In the genomic region with DNA sequence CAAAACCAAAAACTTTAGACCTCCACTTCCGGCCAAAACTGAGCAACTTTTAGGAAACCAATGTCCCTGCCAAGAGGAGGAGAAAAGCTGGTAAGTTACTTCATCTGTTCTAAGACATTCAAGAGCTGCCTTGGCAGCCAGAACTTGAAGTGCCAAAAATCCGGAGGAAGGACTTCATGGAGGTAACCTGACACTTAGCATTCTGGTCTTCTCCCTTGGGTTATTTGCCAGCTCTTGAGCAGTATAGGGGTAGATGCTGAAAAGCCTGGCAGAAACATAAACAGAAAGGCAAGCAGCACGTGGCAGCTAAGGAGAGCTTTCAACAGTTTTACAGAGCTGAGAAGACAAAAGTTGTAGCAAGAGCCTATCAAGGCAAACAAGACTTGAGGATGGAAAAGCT, we compare ENCODE assay signal across 19 cellular contexts. TPM values are rescaled to one million over a fixed set of nuclear protein-coding genes. Genes with fewer than 3 reads are reported as not detected.
DNase-seq lines count a peak whose midpoint lies in the region; ATAC-seq and TF ChIP-seq lines count a peak whose summit lies in the region.
"Had no signal": no experiment of that assay in that cellular context is flagged by ENCODE, and none has a peak within 500 bp of the region (broad histone marks: within the 10 kb centered on the region; RNA-seq: fewer than 3 reads in every experiment).

No MANE protein-coding gene starts in this region.

- peaks cover 0 to 2% (median 0%) of the 10 kb centered on the region in 3 donors for H3K36me3 Mint-ChIP-seq in naive thymus-derived CD8-positive, alpha-beta T cell
- H3K36me3 Mint-ChIP-seq: activated naive CD8-positive, alpha-beta T cell had no signal

- no peak overlapping the region for H3K4me3 Mint-ChIP-seq in naive thymus-derived CD8-positive, alpha-beta T cell
- H3K4me3 Mint-ChIP-seq: activated CD8-positive, alpha-beta T cell treated with anti-CD3 and anti-CD28 coated beads for 36 hours; activated naive CD8-positive, alpha-beta T cell; CD14-positive monocyte; T-helper 2 cell treated with Interferon-gamma antibody and Interleukin-4, amounts not matched to agents 5 μg/mL and 100 μg/mL, for 36 hours had no signal

- H3K27ac Mint-ChIP-seq in naive thymus-derived CD8-positive, alpha-beta T cell, result peak overlapping the region in 1 of 10 donors; percentile 62
- H3K27ac Mint-ChIP-seq: activated CD8-positive, alpha-beta T cell treated with anti-CD3 and anti-CD28 coated beads for 36 hours; activated naive CD8-positive, alpha-beta T cell; T-helper 2 cell treated with Interferon-gamma antibody and Interleukin-4, amounts not matched to agents 5 μg/mL and 100 μg/mL, for 36 hours had no signal

- no peak overlapping the region for H3K4me3 ChIP-seq in PC-3 (ENCODE audit: low read length)
- H3K4me3 ChIP-seq: ovary, PC-9 had no signal

- H3K4me1 ChIP-seq in PC-3 (ENCODE audit: insufficient read depth, low read length), result peaks cover 7% of the 10 kb centered on the region

- no peaks in the 10 kb centered on the region for H3K27me3 ChIP-seq in PC-3 (ENCODE audit: low read length)
- H3K27me3 ChIP-seq: ovary had no signal

- no peak overlapping the region for H2AFZ ChIP-seq in PC-3 (ENCODE audit: low read length)
- H2AFZ ChIP-seq: PC-9 had no signal

- POLR2A ChIA-PET in PC-3 (lab: Charles Lee; ENCODE audit: unreplicated experiment), result no interaction called here
- POLR2A ChIA-PET in naive thymus-derived CD8-positive, alpha-beta T cell (lab: Charles Lee), result no interaction called here

- intact Hi-C loops in left cardiac atrium (cut with DNase I) (no loop called here), Right ventricle myocardium inferior (cut with DNase I) (no loop called here), PC-3 (cut with micrococcal nuclease) (no loop called here)

- H3K9me3 ChIP-seq in PC-3 (ENCODE audit: low read length), result no peaks in the 10 kb centered on the region
- H3K9me3 ChIP-seq: ovary had no signal

- no TSS peak for BruUV-seq in PC-3 (replicated peaks; lab: Mats Ljungman, UMichigan)

- peak; percentile 27 to 30 for ATAC-seq in left cardiac atrium
- no peak for ATAC-seq in Right ventricle myocardium inferior
- ATAC-seq in PC-3, result no peak
- no peak for ATAC-seq in naive thymus-derived CD8-positive, alpha-beta T cell
- no peak for ATAC-seq in HG03108 (IDR thresholded peaks at IDR 0.05; ENCODE audit: unreplicated experiment)
- ATAC-seq: activated CD8-positive, alpha-beta T cell treated with anti-CD3 and anti-CD28 coated beads for 36 hours; left colon had no signal

- H3F3A ChIP-seq in PC-3 (ENCODE audit: low read length, unreplicated experiment), result no peaks in the 10 kb centered on the region

- CTCF ChIA-PET in PC-3 (lab: Charles Lee), result no interaction called here

- H3K9ac ChIP-seq in PC-3 (ENCODE audit: low read length), result no peak overlapping the region
- H3K9ac ChIP-seq: KMS-11 had no signal

- TF ChIP-seq CTCF in PC-3 (conservative IDR thresholded peaks at IDR 0.05; ENCODE audit: low read depth, low read length), result no peak

- no peak overlapping the region for H3K4me2 ChIP-seq in PC-3 (ENCODE audit: low read length)
- H3K4me2 ChIP-seq: KMS-11, PC-9 had no signal

- H3K27me3 Mint-ChIP-seq in naive thymus-derived CD8-positive, alpha-beta T cell, result no peaks in the 10 kb centered on the region
- H3K27me3 Mint-ChIP-seq: activated CD8-positive, alpha-beta T cell treated with anti-CD3 and anti-CD28 coated beads for 36 hours; activated naive CD8-positive, alpha-beta T cell had no signal

- H3K79me2 ChIP-seq in PC-3 (ENCODE audit: low read length), result peaks cover 11% of the 10 kb centered on the region; the same call in 1 of the 2 replicates

- H3K4me1 Mint-ChIP-seq in naive thymus-derived CD8-positive, alpha-beta T cell, result peaks cover 0 to 9% (median 6%) of the 10 kb centered on the region in 4 donors
- H3K4me1 Mint-ChIP-seq: CD14-positive monocyte had no signal

- H3K27ac ChIP-seq in PC-3 (ENCODE audit: low read length), result no peak overlapping the region
- H3K27ac ChIP-seq: KMS-11, ovary, PC-9 had no signal

- no peaks in the 10 kb centered on the region for H3K9me2 ChIP-seq in PC-3 (replicated peaks; ENCODE audit: low read length)

- H3K36me3 ChIP-seq in PC-3 (ENCODE audit: low read depth, low read length), result no peaks in the 10 kb centered on the region
- H3K36me3 ChIP-seq: ovary had no signal

- H3K9me3 Mint-ChIP-seq in naive thymus-derived CD8-positive, alpha-beta T cell, result no peaks in the 10 kb centered on the region
- H3K9me3 Mint-ChIP-seq: activated CD8-positive, alpha-beta T cell treated with anti-CD3 and anti-CD28 coated beads for 36 hours; T-helper 2 cell treated with Interferon-gamma antibody and Interleukin-4, amounts not matched to agents 5 μg/mL and 100 μg/mL, for 36 hours had no signal

- DNase-seq in left cardiac atrium (no peak), Right ventricle myocardium inferior (ENCODE audit: missing footprints) (no peak), PC-3 (peak; percentile 33), globus pallidus (ENCODE audit: low spot score) (peak; percentile 3), stromal cell of bone marrow (ENCODE audit: low read depth) (peak; percentile 26), SW480 (ENCODE audit: low spot score) (no peak)
- no peak for DNase-seq in naive thymus-derived CD8-positive, alpha-beta T cell
- DNase-seq: activated CD8-positive, alpha-beta T cell treated with anti-CD3 and anti-CD28 coated beads for 36 hours; glutamatergic neuron; left colon; NCI-H2081 treated with DMSO at 0.1 percent for 48 hours; ovary; PC-9; stimulated activated CD4-positive, alpha-beta T cell treated with anti-CD3 and anti-CD28 coated beads, Interleukin-1b, Interleukin-23, amount 100 ng/mL, for 48 hours had no signal

- H4K20me1 ChIP-seq in PC-3 (ENCODE audit: low read length), result no peaks in the 10 kb centered on the region

RNA-seq across cellular contexts. Expression of a gene that starts 53.2 kb away (rescaled TPM):
- total RNA-seq in left cardiac atrium (1 to 10 TPM; 6.7 to 7.1 TPM), Right ventricle myocardium inferior (4.2 TPM), PC-3 (2014; rRNA removed) (7.6 and 8.5 TPM in 2 replicates)
- total RNA-seq in naive thymus-derived CD8-positive, alpha-beta T cell, result 10 to 100 TPM; 13.5 to 14.2 TPM
- polyA plus RNA-seq in naive thymus-derived CD8-positive, alpha-beta T cell, result 1 to 10 TPM in 1 of 3 donors, under 1 TPM in 2; 0.28 to 1.7 (median 0.75) TPM

Comparison
In these comparisons a context has a peak if more than half of its experiments do, and no peak if none do; other contexts are left out.
1. ATAC-seq: peak in left cardiac atrium (2 of 2); none in Right ventricle myocardium inferior (single experiment), PC-3 (single experiment), naive thymus-derived CD8-positive, alpha-beta T cell (0 of 2) and HG03108 (single experiment).
2. DNase-seq: peak in PC-3 (single experiment), globus pallidus (single experiment) and stromal cell of bone marrow (single experiment); none in left cardiac atrium (single experiment), Right ventricle myocardium inferior (single experiment), SW480 (single experiment) and naive thymus-derived CD8-positive, alpha-beta T cell (0 of 10).